Comparison of ENCODE assay signal across 7 cellular contexts in genomic region chr12:53495903-53496751, GRCh38. TPM values are rescaled to one million over a fixed set of nuclear protein-coding genes. Genes with fewer than 3 reads are reported as not detected.
A peak's percentile ranks its signal among the peaks of the same experiment; 100 is the strongest.
DNase-seq lines count a peak whose midpoint lies in the region; ATAC-seq, FAIRE-seq and TF ChIP-seq lines count a peak whose summit lies in the region.
"Had no signal": no experiment of that assay in that cellular context is flagged by ENCODE, and none has a peak within 500 bp of the region (broad histone marks: within the 10 kb centered on the region; RNA-seq: fewer than 3 reads in every experiment).

No MANE protein-coding gene starts in this region.

- H2AFZ ChIP-seq in IMR-90 (replicated peaks; ENCODE audit: low read length, poor library complexity): peak overlapping the region; percentile 61
- no peak overlapping the region for H2AFZ ChIP-seq in H1 (ENCODE audit: low read length)

- peaks cover 33% of the 10 kb centered on the region for H3K4me1 Mint-ChIP-seq in activated T-helper 2 cell treated with anti-CD3 and anti-CD28 coated beads, Interferon-gamma antibody, Interleukin-2, Interleukin-4, amounts not matched to agents 10 μg/mL and 5 μg/mL and 100 μg/mL, durations not matched to agents 14 hours and 24 hours and 36 hours (ENCODE audit: low read depth)

- FAIRE-seq in H1 (lab: Jason Lieb, UNC): no peak

- H3K36me3 ChIP-seq in IMR-90 (ENCODE audit: control insufficient read depth, insufficient read depth, low read length) (peaks cover 4% of the 10 kb centered on the region; the same call in 1 of the 2 replicates), H1 (ENCODE audit: control insufficient read depth in 2 of 4, insufficient read depth in 4 of 4, low read length in 3 of 4) (no peaks in the 10 kb centered on the region)

- H2BK5ac ChIP-seq in IMR-90 (ENCODE audit: low read depth, low read length, poor library complexity, severe bottlenecking) (peak overlapping the region; percentile 25), H1 (ENCODE audit: low read depth, low read length) (peak overlapping the region; percentile 77)

- TF ChIP-seq RAD21 in IMR-90 (IDR thresholded peaks at IDR 0.05; ENCODE audit: low read length) (no peak), H1 (IDR thresholded peaks at IDR 0.05 in 1 of 2, conservative IDR thresholded peaks at IDR 0.05 in 1 of 2; ENCODE audit: low read depth in 2 of 2, low read length in 2 of 2) (no peak)

- peak overlapping the region; percentile 9; the same call in 1 of the 2 replicates for H3K56ac ChIP-seq in IMR-90 (ENCODE audit: extremely low read depth, insufficient read depth, low read length)
- no peak overlapping the region for H3K56ac ChIP-seq in H1 (replicated peaks; ENCODE audit: insufficient read length, low read depth, low read length)

- H3K14ac ChIP-seq in IMR-90 (replicated peaks; ENCODE audit: low read depth, low read length) (peak overlapping the region; percentile 56; the same call in 1 of the 2 replicates), H1 (ENCODE audit: insufficient read length) (no peak overlapping the region)

- H3K23ac ChIP-seq in IMR-90 (ENCODE audit: low read depth, low read length) (no peak overlapping the region), H1 (ENCODE audit: insufficient read length) (no peak overlapping the region)

- H3K4me3 ChIP-seq in IMR-90 (ENCODE audit: insufficient read depth, low read depth, low read length) (no peak overlapping the region), H1 (ENCODE audit: extremely low read depth in 1 of 4, insufficient read depth in 2 of 4, low read depth in 3 of 4, low read length in 4 of 4) (peak overlapping the region in 2 of 4 experiments; percentile 2 to 27; a peak in 1 of 8 replicates), retinal pigment epithelial cell (ENCODE audit: low read length) (no peak overlapping the region)

- no peak overlapping the region for H3K27ac Mint-ChIP-seq in activated T-helper 2 cell treated with anti-CD3 and anti-CD28 coated beads, Interferon-gamma antibody, Interleukin-2, Interleukin-4, amounts not matched to agents 10 μg/mL and 5 μg/mL and 100 μg/mL, durations not matched to agents 14 hours and 24 hours and 36 hours

- H2BK12ac ChIP-seq in H1 (ENCODE audit: low read depth, low read length): peak overlapping the region; percentile 60; the same call in 1 of the 2 replicates

- H3K27me3 ChIP-seq in IMR-90 (ENCODE audit: control insufficient read depth, insufficient read depth, low read length) (no peaks in the 10 kb centered on the region), H1 (replicated peaks in 1 of 4; ENCODE audit: control insufficient read depth in 3 of 4, extremely low read depth in 1 of 4, insufficient read depth in 3 of 4, low read length in 3 of 4) (no peaks in the 10 kb centered on the region)

- TF ChIP-seq POLR2A in IMR-90 (IDR thresholded peaks at IDR 0.05; ENCODE audit: low read depth, low read length) (no peak), H1 (IDR thresholded peaks at IDR 0.05; ENCODE audit: control extremely low read depth in 1 of 2, low read depth in 2 of 2, low read length in 2 of 2) (peak in 1 of 2 experiments; percentile 57; a peak in 2 of 3 replicates)

- H3K4me2 ChIP-seq in IMR-90 (ENCODE audit: low read depth, low read length): peak overlapping the region; percentile 70
- peak overlapping the region; percentile 53 to 54 for H3K4me2 ChIP-seq in H1 (ENCODE audit: insufficient read depth in 1 of 2, low read depth in 2 of 2, low read length in 2 of 2)

- peaks cover 29% of the 10 kb centered on the region for H3K23me2 ChIP-seq in H1 (ENCODE audit: low read depth, low read length)

- peaks cover 22 to 76% of the 10 kb centered on the region in 2 experiments; a peak in 3 of 4 replicates for H3K79me1 ChIP-seq in IMR-90 (ENCODE audit: low read depth in 1 of 2, low read length in 2 of 2)
- peaks cover 7% of the 10 kb centered on the region for H3K79me1 ChIP-seq in H1 (ENCODE audit: low read depth, low read length)

- H3K9ac ChIP-seq in IMR-90 (ENCODE audit: low read depth, low read length) (peak overlapping the region; percentile 65), H1 (replicated peaks in 1 of 4; ENCODE audit: extremely low read depth in 1 of 4, low read depth in 3 of 4, low read length in 3 of 4) (peak overlapping the region in 1 of 4 experiments; percentile 28; a peak in 1 of 7 replicates)

- H3K4ac ChIP-seq in IMR-90 (ENCODE audit: low read depth, low read length): peak overlapping the region; percentile 79
- no peak overlapping the region for H3K4ac ChIP-seq in H1 (replicated peaks; ENCODE audit: insufficient read length, low read depth, low read length)

- H3K9me1 ChIP-seq in IMR-90 (ENCODE audit: insufficient read depth, low read length): peaks cover 47% of the 10 kb centered on the region

- H4K5ac ChIP-seq in IMR-90 (ENCODE audit: low read depth, low read length) (peak overlapping the region; percentile 27; the same call in 1 of the 2 replicates), H1 (ENCODE audit: insufficient read length, low read depth, low read length) (no peak overlapping the region)

- H2BK120ac ChIP-seq in IMR-90 (ENCODE audit: low read depth, low read length): no peak overlapping the region
- H2BK120ac ChIP-seq in H1 (replicated peaks; ENCODE audit: low read depth, low read length): peak overlapping the region; percentile 44

- WGBS in IMR-90 (ENCODE audit: extremely low coverage in 2 of 2, insufficient read length in 1 of 2), 2 experiments: no CpG with 5 or more reads among the region's 5 CpGs
- 54% methylated on average over 5 of the region's 5 CpGs; no CpG with 5 or more reads in 1 of the 2 experiments for WGBS in H1 (ENCODE audit: extremely low coverage in 1 of 2, insufficient coverage in 1 of 2, insufficient read length in 1 of 2, insufficient replicate concordance in 2 of 2, low coverage in 1 of 2, low lambda C conversion rate in 2 of 2, missing lambda C conversion rate in 1 of 2), 2 experiments

- DNase-seq in IMR-90 (peak; percentile 85), H1 (ENCODE audit: low read depth in 1 of 2, low spot score in 2 of 2) (no peak), retinal pigment epithelial cell (ENCODE audit: low read depth) (peak; percentile 56), cerebellar nuclear complex (lab: John Stamatoyannopoulos, UW) (no peak)
- DNase-seq in activated T-helper 2 cell treated with anti-CD3 and anti-CD28 coated beads, Interferon-gamma antibody, Interleukin-2, Interleukin-4, amounts not matched to agents 10 μg/mL and 5 μg/mL and 100 μg/mL, durations not matched to agents 14 hours and 24 hours and 36 hours (ENCODE audit: low spot score): no peak

- H3K79me2 ChIP-seq in H1 (ENCODE audit: control insufficient read depth in 1 of 2, insufficient read depth in 2 of 2, low read length in 2 of 2): peaks cover 0 to 18% of the 10 kb centered on the region in 2 experiments; a peak in 2 of 4 replicates

- dilution Hi-C loops in IMR-90 (cut with HindIII; ENCODE audit: low sequenced_read_pairs, unreplicated experiment): no loop called here

- peaks cover 3% of the 10 kb centered on the region for H4K20me1 ChIP-seq in IMR-90 (ENCODE audit: insufficient read depth, low read length)
- H4K20me1 ChIP-seq in H1 (replicated peaks in 1 of 2; ENCODE audit: control insufficient read depth in 1 of 2, insufficient read depth in 2 of 2, low read length in 2 of 2): no peaks in the 10 kb centered on the region

- H3K9me3 Mint-ChIP-seq in activated T-helper 2 cell treated with anti-CD3 and anti-CD28 coated beads, Interferon-gamma antibody, Interleukin-2, Interleukin-4, amounts not matched to agents 10 μg/mL and 5 μg/mL and 100 μg/mL, durations not matched to agents 14 hours and 24 hours and 36 hours: no peaks in the 10 kb centered on the region

- H3K4me1 ChIP-seq in IMR-90 (ENCODE audit: control insufficient read depth, insufficient read depth, low read length) (peaks cover 24% of the 10 kb centered on the region), H1 (replicated peaks in 1 of 4; ENCODE audit: control insufficient read depth in 3 of 4, insufficient read depth in 4 of 4, low read length in 3 of 4) (peaks cover 15 to 51% (median 21%) of the 10 kb centered on the region in 4 experiments)

- H2AK9ac ChIP-seq in IMR-90 (replicated peaks; ENCODE audit: low read depth, low read length, poor library complexity): peak overlapping the region; percentile 38

- in situ Hi-C loops in IMR-90 (cut with MboI; ENCODE audit: low sequenced_read_pairs): no loop called here

- peak overlapping the region; percentile 77 for H2AK5ac ChIP-seq in IMR-90 (ENCODE audit: low read depth, low read length)
- H2AK5ac ChIP-seq in H1 (ENCODE audit: low read depth, low read length): 0 out of 2 replicates have a peak overlapping the region, but pooled peaks have one; percentile 55

- peaks cover 3% of the 10 kb centered on the region for H3K36me3 Mint-ChIP-seq in activated T-helper 2 cell treated with anti-CD3 and anti-CD28 coated beads, Interferon-gamma antibody, Interleukin-2, Interleukin-4, amounts not matched to agents 10 μg/mL and 5 μg/mL and 100 μg/mL, durations not matched to agents 14 hours and 24 hours and 36 hours (ENCODE audit: low read depth)

- intact Hi-C loops in IMR-90 (cut with micrococcal nuclease): no loop called here
- intact Hi-C loops in activated T-helper 2 cell treated with anti-CD3 and anti-CD28 coated beads, Interferon-gamma antibody, Interleukin-2, Interleukin-4, amounts not matched to agents 10 μg/mL and 5 μg/mL and 100 μg/mL, durations not matched to agents 14 hours and 24 hours and 36 hours (cut with micrococcal nuclease): no loop called here

- no peaks in the 10 kb centered on the region for H3K9me3 ChIP-seq in IMR-90 (ENCODE audit: control insufficient read depth, insufficient read depth, low read length)
- H3K9me3 ChIP-seq in H1 (ENCODE audit: insufficient read depth in 2 of 2, low read depth in 1 of 2, low read length in 1 of 2): no peaks in the 10 kb centered on the region

- CTCF ChIA-PET in IMR-90 (lab: Yijun Ruan, JAX): no interaction called here
- CTCF ChIA-PET in H1 (lab: Charles Lee; ENCODE audit: partially characterized antibody): interaction anchor here (0.6 to 5.5 kb wide), 4 partner anchors 12 to 207 kb away, joined by 5 to 41 read pairs (median 10); no protein-coding TSS in a partner anchor

- peak overlapping the region; percentile 29 to 88; a peak in 3 of 4 replicates for H4K8ac ChIP-seq in IMR-90 (ENCODE audit: low read depth in 2 of 2, low read length in 2 of 2)
- H4K8ac ChIP-seq in H1 (ENCODE audit: extremely low read depth, insufficient read depth, low read length): no peak overlapping the region

- no peak for TF ChIP-seq CTCF in IMR-90 (conservative IDR thresholded peaks at IDR 0.05; ENCODE audit: low read depth, low read length)
- no peak for TF ChIP-seq CTCF in H1 (IDR thresholded peaks at IDR 0.05; ENCODE audit: control extremely low read depth in 1 of 3, insufficient read depth in 1 of 3, low read depth in 1 of 3, low read length in 3 of 3)
- TF ChIP-seq CTCF in retinal pigment epithelial cell (conservative IDR thresholded peaks at IDR 0.05; ENCODE audit: low read depth, low read length): no peak

- H3K4me3 Mint-ChIP-seq in activated T-helper 2 cell treated with anti-CD3 and anti-CD28 coated beads, Interferon-gamma antibody, Interleukin-2, Interleukin-4, amounts not matched to agents 10 μg/mL and 5 μg/mL and 100 μg/mL, durations not matched to agents 14 hours and 24 hours and 36 hours (ENCODE audit: low read depth): no peak overlapping the region

- H3K18ac ChIP-seq in IMR-90 (ENCODE audit: low read depth, low read length): peak overlapping the region; percentile 25; the same call in 1 of the 2 replicates
- H3K18ac ChIP-seq in H1 (ENCODE audit: extremely low read depth, low read length): no peak overlapping the region; the same call in 1 of the 2 replicates

- ATAC-seq in IMR-90 (ENCODE audit: low read depth): peak; percentile 24
- ATAC-seq in GM18868 (IDR thresholded peaks at IDR 0.05; ENCODE audit: unreplicated experiment): no peak

- TSS peak; percentile 9 for BruUV-seq in IMR-90 (replicated peaks; lab: Mats Ljungman, UMichigan)

- no peak overlapping the region for H2BK15ac ChIP-seq in IMR-90 (ENCODE audit: low read depth, low read length)
- peak overlapping the region; percentile 9 for H2BK15ac ChIP-seq in H1 (ENCODE audit: low read length)

- peak overlapping the region; percentile 77; the same call in 1 of the 2 replicates for H3K27ac ChIP-seq in IMR-90 (ENCODE audit: insufficient read depth, low read length)
- H3K27ac ChIP-seq in H1 (ENCODE audit: low read depth, low read length): peak overlapping the region; percentile 57

- no peak for TF ChIP-seq EP300 in H1 (IDR thresholded peaks at IDR 0.05; ENCODE audit: borderline replicate concordance in 1 of 2, low read depth in 2 of 2, low read length in 2 of 2)

- H3K27me3 Mint-ChIP-seq in activated T-helper 2 cell treated with anti-CD3 and anti-CD28 coated beads, Interferon-gamma antibody, Interleukin-2, Interleukin-4, amounts not matched to agents 10 μg/mL and 5 μg/mL and 100 μg/mL, durations not matched to agents 14 hours and 24 hours and 36 hours (ENCODE audit: low read depth): no peaks in the 10 kb centered on the region

- H4K91ac ChIP-seq in IMR-90 (ENCODE audit: insufficient read depth, low read depth, low read length) (peak overlapping the region; percentile 65), H1 (replicated peaks; ENCODE audit: insufficient read length, low read length) (peak overlapping the region; percentile 71)

- H2BK20ac ChIP-seq in IMR-90 (ENCODE audit: low read depth, low read length) (no peak overlapping the region), H1 (ENCODE audit: low read length) (0 out of 2 replicates have a peak overlapping the region, but pooled peaks have one; percentile 8)

- POLR2A ChIA-PET in IMR-90 (lab: Charles Lee; ENCODE audit: unreplicated experiment): no interaction called here
- POLR2A ChIA-PET in H1 (lab: Charles Lee; ENCODE audit: partially characterized antibody): interaction anchor here (0.8 to 67.0 kb wide), 5 partner anchors 2 to 175 kb away, joined by 3 to 3397 read pairs (median 4); partner anchors contain the start of genes AAAS, MAP3K12, NPFF and PCBP2

RNA-seq across cellular contexts. Expression of gene MAP3K12, which starts 3.1 kb away (rescaled TPM):
- total RNA-seq in IMR-90 (2012; rRNA removed): 20.6 and 29.0 TPM in 2 replicates
- 48.6 and 52.5 TPM in 2 replicates for polyA plus RNA-seq in IMR-90 (2012; rRNA removed)
- polyA plus RNA-seq in IMR-90 (2012; cell fraction: cytosol; rRNA removed): 18.8 and 22.6 TPM in 2 replicates
- 284 and 449 TPM in 2 replicates for polyA plus RNA-seq in IMR-90 (2012; cell fraction: nucleus; rRNA removed; ENCODE audit: low replicate concordance)
- total RNA-seq in H1 (2021; fragmentation: NEBNext Ultra II Directional; extraction: Animal tissue kit (Norgen Biotek cat#: 25700)): 21.4 and 23.4 TPM in 2 replicates
- polyA plus RNA-seq in H1 (2011; rRNA removed): 42.7 and 54.1 TPM in 2 replicates
- 37.7 TPM for polyA plus RNA-seq in H1 (2011; cell fraction: cytosol; rRNA removed)
- 232 TPM for polyA plus RNA-seq in H1 (2011; cell fraction: nucleus; rRNA removed)
- 31.0 to 35.0 TPM (median 33.4 TPM) in 4 replicates for polyA plus RNA-seq in H1 (2012, experiment 1 of 2)
- 14.6 TPM for polyA plus RNA-seq in H1 (2012, experiment 2 of 2)
- polyA plus RNA-seq in H1 (2013, experiment 1 of 2): 20.2 TPM
- 15.6 TPM for polyA plus RNA-seq in H1 (2013, experiment 2 of 2)
- 28.1 and 35.5 TPM in 2 replicates for polyA minus RNA-seq in H1 (2011; rRNA and poly(A)+ RNA removed)
- 16.5 TPM for polyA minus RNA-seq in H1 (2011; cell fraction: cytosol; rRNA and poly(A)+ RNA removed)
- polyA minus RNA-seq in H1 (2011; cell fraction: nucleus; rRNA and poly(A)+ RNA removed): 48.2 TPM
- 14.4 and 14.7 TPM in 2 replicates for total RNA-seq in activated T-helper 2 cell treated with anti-CD3 and anti-CD28 coated beads, Interferon-gamma antibody, Interleukin-2, Interleukin-4, amounts not matched to agents 10 μg/mL and 5 μg/mL and 100 μg/mL, durations not matched to agents 14 hours and 24 hours and 36 hours

RNA-seq across cellular contexts. Expression of gene TARBP2, which starts 5.0 kb away (rescaled TPM):
- total RNA-seq in IMR-90 (2012; rRNA removed): 27.4 and 27.8 TPM in 2 replicates
- 46.1 and 49.6 TPM in 2 replicates for polyA plus RNA-seq in IMR-90 (2012; rRNA removed)
- 31.9 and 38.5 TPM in 2 replicates for polyA plus RNA-seq in IMR-90 (2012; cell fraction: cytosol; rRNA removed)
- 128 and 140 TPM in 2 replicates for polyA plus RNA-seq in IMR-90 (2012; cell fraction: nucleus; rRNA removed; ENCODE audit: low replicate concordance)
- total RNA-seq in H1 (2021; fragmentation: NEBNext Ultra II Directional; extraction: Animal tissue kit (Norgen Biotek cat#: 25700)): 66.1 and 69.9 TPM in 2 replicates
- 122 and 135 TPM in 2 replicates for polyA plus RNA-seq in H1 (2011; rRNA removed)
- polyA plus RNA-seq in H1 (2011; cell fraction: cytosol; rRNA removed): 116 TPM
- 195 TPM for polyA plus RNA-seq in H1 (2011; cell fraction: nucleus; rRNA removed)
- 62.0 to 84.4 TPM (median 79.7 TPM) in 4 replicates for polyA plus RNA-seq in H1 (2012, experiment 1 of 2)
- polyA plus RNA-seq in H1 (2012, experiment 2 of 2): 104 TPM
- polyA plus RNA-seq in H1 (2013, experiment 1 of 2): 41.8 TPM
- polyA plus RNA-seq in H1 (2013, experiment 2 of 2): 36.4 TPM
- polyA minus RNA-seq in H1 (2011; rRNA and poly(A)+ RNA removed): 42.1 and 48.2 TPM in 2 replicates
- polyA minus RNA-seq in H1 (2011; cell fraction: cytosol; rRNA and poly(A)+ RNA removed): 38.6 TPM
- polyA minus RNA-seq in H1 (2011; cell fraction: nucleus; rRNA and poly(A)+ RNA removed): 65.6 TPM
- 43.9 and 47.0 TPM in 2 replicates for total RNA-seq in activated T-helper 2 cell treated with anti-CD3 and anti-CD28 coated beads, Interferon-gamma antibody, Interleukin-2, Interleukin-4, amounts not matched to agents 10 μg/mL and 5 μg/mL and 100 μg/mL, durations not matched to agents 14 hours and 24 hours and 36 hours

RNA-seq across cellular contexts. Expression of gene NPFF, which starts 11.2 kb away (rescaled TPM):
- not detected in 2 replicates for total RNA-seq in IMR-90 (2012; rRNA removed)
- polyA plus RNA-seq in IMR-90 (2012; rRNA removed) (not detected in 2 replicates), H1 (2011; rRNA removed) (not detected in 2 replicates)
- polyA plus RNA-seq in IMR-90 (2012; cell fraction: cytosol; rRNA removed): not detected in 2 replicates
- 0.87 TPM in 1 of 2 replicates, not detected in the other for polyA plus RNA-seq in IMR-90 (2012; cell fraction: nucleus; rRNA removed; ENCODE audit: low replicate concordance)
- 0.80 TPM in 1 of 2 replicates, not detected in the other for total RNA-seq in H1 (2021; fragmentation: NEBNext Ultra II Directional; extraction: Animal tissue kit (Norgen Biotek cat#: 25700))
- polyA plus RNA-seq in H1 (2011; cell fraction: cytosol; rRNA removed): not detected
- not detected for polyA plus RNA-seq in H1 (2011; cell fraction: nucleus; rRNA removed)
- polyA plus RNA-seq in H1 (2012, experiment 1 of 2): 0.42 to 1.6 TPM (median 0.61 TPM) in 3 of 4 replicates, not detected in the other
- not detected for polyA plus RNA-seq in H1 (2012, experiment 2 of 2)
- 0.36 TPM for polyA plus RNA-seq in H1 (2013, experiment 1 of 2)
- polyA plus RNA-seq in H1 (2013, experiment 2 of 2): 0.50 TPM
- not detected in 2 replicates for polyA minus RNA-seq in H1 (2011; rRNA and poly(A)+ RNA removed)
- not detected for polyA minus RNA-seq in H1 (2011; cell fraction: cytosol; rRNA and poly(A)+ RNA removed)
- polyA minus RNA-seq in H1 (2011; cell fraction: nucleus; rRNA and poly(A)+ RNA removed): not detected
- total RNA-seq in activated T-helper 2 cell treated with anti-CD3 and anti-CD28 coated beads, Interferon-gamma antibody, Interleukin-2, Interleukin-4, amounts not matched to agents 10 μg/mL and 5 μg/mL and 100 μg/mL, durations not matched to agents 14 hours and 24 hours and 36 hours: not detected in 2 replicates
- total RNA-seq: lung microvascular endothelial cell had no signal

RNA-seq across cellular contexts. Expression of gene PCBP2, which starts 44.2 kb away (rescaled TPM):
- 190 and 198 TPM in 2 replicates for total RNA-seq in IMR-90 (2012; rRNA removed)
- 409 and 586 TPM in 2 replicates for polyA plus RNA-seq in IMR-90 (2012; rRNA removed)
- 248 and 496 TPM in 2 replicates for polyA plus RNA-seq in IMR-90 (2012; cell fraction: cytosol; rRNA removed)
- polyA plus RNA-seq in IMR-90 (2012; cell fraction: nucleus; rRNA removed; ENCODE audit: low replicate concordance): 390 and 761 TPM in 2 replicates
- total RNA-seq in H1 (2021; fragmentation: NEBNext Ultra II Directional; extraction: Animal tissue kit (Norgen Biotek cat#: 25700)): 1,114 and 1,123 TPM in 2 replicates
- polyA plus RNA-seq in H1 (2011; rRNA removed): 470 and 473 TPM in 2 replicates
- polyA plus RNA-seq in H1 (2011; cell fraction: cytosol; rRNA removed): 420 TPM
- polyA plus RNA-seq in H1 (2011; cell fraction: nucleus; rRNA removed): 526 TPM
- 987 to 1,115 TPM (median 1,028 TPM) in 4 replicates for polyA plus RNA-seq in H1 (2012, experiment 1 of 2)
- polyA plus RNA-seq in H1 (2012, experiment 2 of 2): 1,117 TPM
- 462 TPM for polyA plus RNA-seq in H1 (2013, experiment 1 of 2)
- 458 TPM for polyA plus RNA-seq in H1 (2013, experiment 2 of 2)
- polyA minus RNA-seq in H1 (2011; rRNA and poly(A)+ RNA removed): 887 and 924 TPM in 2 replicates
- polyA minus RNA-seq in H1 (2011; cell fraction: cytosol; rRNA and poly(A)+ RNA removed): 748 TPM
- polyA minus RNA-seq in H1 (2011; cell fraction: nucleus; rRNA and poly(A)+ RNA removed): 484 TPM
- total RNA-seq in activated T-helper 2 cell treated with anti-CD3 and anti-CD28 coated beads, Interferon-gamma antibody, Interleukin-2, Interleukin-4, amounts not matched to agents 10 μg/mL and 5 μg/mL and 100 μg/mL, durations not matched to agents 14 hours and 24 hours and 36 hours: 985 and 1,001 TPM in 2 replicates

RNA-seq across cellular contexts. Expression of gene PRR13, which starts 54.6 kb away (rescaled TPM):
- total RNA-seq in IMR-90 (2012; rRNA removed): 25.5 and 31.4 TPM in 2 replicates
- 95.7 and 114 TPM in 2 replicates for polyA plus RNA-seq in IMR-90 (2012; rRNA removed)
- polyA plus RNA-seq in IMR-90 (2012; cell fraction: cytosol; rRNA removed): 64.4 and 67.7 TPM in 2 replicates
- polyA plus RNA-seq in IMR-90 (2012; cell fraction: nucleus; rRNA removed; ENCODE audit: low replicate concordance): 27.8 and 46.6 TPM in 2 replicates
- total RNA-seq in H1 (2021; fragmentation: NEBNext Ultra II Directional; extraction: Animal tissue kit (Norgen Biotek cat#: 25700)): 164 and 185 TPM in 2 replicates
- 80.4 and 82.9 TPM in 2 replicates for polyA plus RNA-seq in H1 (2011; rRNA removed)
- 86.1 TPM for polyA plus RNA-seq in H1 (2011; cell fraction: cytosol; rRNA removed)
- 58.7 TPM for polyA plus RNA-seq in H1 (2011; cell fraction: nucleus; rRNA removed)
- 198 to 336 TPM (median 208 TPM) in 4 replicates for polyA plus RNA-seq in H1 (2012, experiment 1 of 2)
- polyA plus RNA-seq in H1 (2012, experiment 2 of 2): 220 TPM
- polyA plus RNA-seq in H1 (2013, experiment 1 of 2): 264 TPM
- 272 TPM for polyA plus RNA-seq in H1 (2013, experiment 2 of 2)
- polyA minus RNA-seq in H1 (2011; rRNA and poly(A)+ RNA removed): 56.8 and 82.3 TPM in 2 replicates
- 56.5 TPM for polyA minus RNA-seq in H1 (2011; cell fraction: cytosol; rRNA and poly(A)+ RNA removed)
- 35.3 TPM for polyA minus RNA-seq in H1 (2011; cell fraction: nucleus; rRNA and poly(A)+ RNA removed)
- total RNA-seq in activated T-helper 2 cell treated with anti-CD3 and anti-CD28 coated beads, Interferon-gamma antibody, Interleukin-2, Interleukin-4, amounts not matched to agents 10 μg/mL and 5 μg/mL and 100 μg/mL, durations not matched to agents 14 hours and 24 hours and 36 hours: 178 and 198 TPM in 2 replicates

Comparison
In these comparisons a context has a peak if more than half of its experiments do, and no peak if none do; other contexts are left out.
1. DNase-seq: peak in IMR-90 (single experiment) and retinal pigment epithelial cell (single experiment); none in H1 (0 of 2), cerebellar nuclear complex (0 of 2) and activated T-helper 2 cell treated with anti-CD3 and anti-CD28 coated beads, Interferon-gamma antibody, Interleukin-2, Interleukin-4, amounts not matched to agents 10 μg/mL and 5 μg/mL and 100 μg/mL, durations not matched to agents 14 hours and 24 hours and 36 hours (single experiment).